15 cellular contexts compared by ENCODE assay signal in genomic region chr3:71450985-71451560, GRCh38.
A peak's percentile ranks its signal among the peaks of the same experiment; 100 is the strongest.
DNase-seq lines count a peak whose midpoint lies in the region; ATAC-seq and FAIRE-seq lines count a peak whose summit lies in the region.
"Had no signal": no experiment of that assay in that cellular context is flagged by ENCODE, and none has a peak within 500 bp of the region (broad histone marks: within the 10 kb centered on the region; RNA-seq: fewer than 3 reads in every experiment).

No MANE protein-coding gene starts in this region.

- peaks cover 4% of the 10 kb centered on the region for H3K36me3 Mint-ChIP-seq in activated T-cell treated with anti-CD3 and anti-CD28 coated beads, Interleukin-2, amount 50 U/mL, for 24 hours (ENCODE audit: low read depth)
- H3K36me3 Mint-ChIP-seq in central memory CD8-positive, alpha-beta T cell (ENCODE audit: insufficient read depth) = peaks cover 2% of the 10 kb centered on the region

- H3K9me3 Mint-ChIP-seq in activated T-cell treated with anti-CD3 and anti-CD28 coated beads, Interleukin-2, amount 50 U/mL, for 24 hours = no peaks in the 10 kb centered on the region
- no peaks in the 10 kb centered on the region for H3K9me3 Mint-ChIP-seq in central memory CD8-positive, alpha-beta T cell

- peaks cover 5 to 7% of the 10 kb centered on the region in 2 donors for H3K4me1 ChIP-seq in small intestine (ENCODE audit: control insufficient read depth in 2 of 2, insufficient read depth in 1 of 2, low read depth in 1 of 2, low read length in 1 of 2)
- H3K4me1 ChIP-seq: adrenal gland had no signal

- H3K4me3 Mint-ChIP-seq in activated T-cell treated with anti-CD3 and anti-CD28 coated beads, Interleukin-2, amount 50 U/mL, for 24 hours = peak overlapping the region; percentile 60
- H3K4me3 Mint-ChIP-seq in central memory CD8-positive, alpha-beta T cell = peak overlapping the region; percentile 21

- no peaks in the 10 kb centered on the region for H3K27me3 Mint-ChIP-seq in activated T-cell treated with anti-CD3 and anti-CD28 coated beads, Interleukin-2, amount 50 U/mL, for 24 hours
- H3K27me3 Mint-ChIP-seq in central memory CD8-positive, alpha-beta T cell = no peaks in the 10 kb centered on the region

- H3K4me3 ChIP-seq in small intestine (ENCODE audit: low read depth in 1 of 2, low read length in 2 of 2) = no peak overlapping the region
- H3K4me3 ChIP-seq: adrenal gland, prostate gland had no signal

- 23 to 64% (median 46%) methylated on average over 5 of the region's 5 CpGs for WGBS in small intestine, 3 donors

- peaks cover 98% of the 10 kb centered on the region for H3K4me1 Mint-ChIP-seq in activated T-cell treated with anti-CD3 and anti-CD28 coated beads, Interleukin-2, amount 50 U/mL, for 24 hours (ENCODE audit: low read depth)
- peaks cover 82% of the 10 kb centered on the region for H3K4me1 Mint-ChIP-seq in central memory CD8-positive, alpha-beta T cell

- no peak for DNase-seq in activated T-cell treated with anti-CD3 and anti-CD28 coated beads, Interleukin-2, amount 50 U/mL, for 24 hours
- no peak for DNase-seq in activated T-cell treated with anti-CD3 and anti-CD28 coated beads for 4 hours
- peak; percentile 6 for DNase-seq in MV-4-11 (lab: John Stamatoyannopoulos, UW)
- no peak for DNase-seq in central memory CD8-positive, alpha-beta T cell (ENCODE audit: low spot score in 2 of 2)
- peak; percentile 44 for DNase-seq in small intestine
- DNase-seq in HuH-7.5 (ENCODE audit: low spot score) = no peak
- DNase-seq in nucleus accumbens (lab: John Stamatoyannopoulos, UW) = no peak
- DNase-seq: activated CD4-positive, alpha-beta T cell treated with anti-CD3 and anti-CD28 coated beads, Interleukin-2, amount 50 U/mL, for 4 hours; adrenal gland; cortex of kidney; DMS79 treated with DMSO at 0.1 percent for 48 hours; midbrain; NCI-H187 had no signal

- no peaks in the 10 kb centered on the region for H3K36me3 ChIP-seq in small intestine (ENCODE audit: control insufficient read depth in 2 of 2, insufficient read depth in 2 of 2, low read length in 2 of 2)
- H3K36me3 ChIP-seq: adrenal gland, prostate gland had no signal

- peak overlapping the region; percentile 97 for H3K27ac Mint-ChIP-seq in activated T-cell treated with anti-CD3 and anti-CD28 coated beads, Interleukin-2, amount 50 U/mL, for 24 hours
- peak overlapping the region; percentile 52 for H3K27ac Mint-ChIP-seq in central memory CD8-positive, alpha-beta T cell (ENCODE audit: low read depth)

- no peaks in the 10 kb centered on the region for H3K9me3 ChIP-seq in small intestine (ENCODE audit: control insufficient read depth, low read depth)
- H3K9me3 ChIP-seq: adrenal gland, prostate gland had no signal

- no peak overlapping the region for H3K27ac ChIP-seq in small intestine (ENCODE audit: low read depth in 1 of 2, low read length in 1 of 2)
- H3K27ac ChIP-seq: adrenal gland, prostate gland had no signal

- no peak for ATAC-seq in central memory CD8-positive, alpha-beta T cell (replicated peaks; ENCODE audit: extremely low read depth, poor library complexity, severe bottlenecking)
- ATAC-seq in HG03095 (IDR thresholded peaks at IDR 0.05; ENCODE audit: unreplicated experiment) = no peak

- FAIRE-seq in small intestine (lab: Jason Lieb, UNC) = no peak

- no peaks in the 10 kb centered on the region for H3K27me3 ChIP-seq in small intestine (ENCODE audit: control insufficient read depth in 2 of 2, insufficient read depth in 2 of 2, low read length in 2 of 2)
- H3K27me3 ChIP-seq: adrenal gland had no signal

Comparison
In these comparisons a context has a peak if more than half of its experiments do, and no peak if none do; other contexts are left out.
1. DNase-seq: peak in MV-4-11 (single experiment) and small intestine (single experiment); none in activated T-cell treated with anti-CD3 and anti-CD28 coated beads, Interleukin-2, amount 50 U/mL, for 24 hours (single experiment), activated T-cell treated with anti-CD3 and anti-CD28 coated beads for 4 hours (single experiment), central memory CD8-positive, alpha-beta T cell (0 of 2), HuH-7.5 (single experiment) and nucleus accumbens (0 of 56).